8 cellular contexts compared by ENCODE assay signal in the genomic region with DNA sequence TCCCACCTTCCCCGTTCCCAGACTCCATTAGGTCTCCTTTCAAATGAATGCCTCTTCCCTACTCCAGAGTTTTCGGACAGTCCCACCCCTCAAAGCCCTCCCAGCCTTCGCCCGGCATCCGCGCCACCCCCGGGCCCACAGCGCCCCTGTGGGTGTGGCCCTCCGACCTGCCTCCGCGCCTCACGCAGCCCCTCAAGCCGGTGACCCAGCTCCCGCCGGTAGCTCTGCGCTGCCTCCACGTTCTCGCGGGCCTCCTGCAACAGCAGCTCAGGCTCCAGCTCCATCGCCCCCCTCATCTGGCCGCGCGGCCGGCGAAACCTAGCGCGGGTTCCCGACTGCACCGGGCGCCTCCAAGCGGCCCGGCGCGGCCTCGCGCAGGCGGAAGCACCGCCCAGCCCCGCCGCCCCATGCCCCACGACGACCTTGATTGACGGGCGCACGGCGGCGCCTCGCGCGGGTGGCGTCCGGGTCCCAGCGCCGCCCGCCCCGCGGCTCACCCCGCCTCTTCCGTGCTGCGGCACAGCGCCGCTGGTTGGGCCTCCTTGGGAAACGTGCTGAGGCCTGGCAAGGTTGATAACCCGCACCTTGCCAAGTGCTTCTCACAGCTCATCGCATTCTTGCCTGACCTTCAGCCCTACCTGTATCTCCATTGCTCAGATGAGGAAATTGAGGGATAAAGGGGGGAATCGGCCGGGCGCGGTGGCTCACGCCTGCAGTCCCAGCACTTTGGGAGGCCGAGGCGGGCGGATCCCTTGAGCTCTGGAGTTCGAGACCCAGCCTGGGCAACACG. TPM values are rescaled to one million over a fixed set of nuclear protein-coding genes. Genes with fewer than 3 reads are reported as not detected.
A peak's percentile ranks its signal among the peaks of the same experiment; 100 is the strongest.
DNase-seq lines count a peak whose midpoint lies in the region; ATAC-seq and TF ChIP-seq lines count a peak whose summit lies in the region.

A gene with protein sequence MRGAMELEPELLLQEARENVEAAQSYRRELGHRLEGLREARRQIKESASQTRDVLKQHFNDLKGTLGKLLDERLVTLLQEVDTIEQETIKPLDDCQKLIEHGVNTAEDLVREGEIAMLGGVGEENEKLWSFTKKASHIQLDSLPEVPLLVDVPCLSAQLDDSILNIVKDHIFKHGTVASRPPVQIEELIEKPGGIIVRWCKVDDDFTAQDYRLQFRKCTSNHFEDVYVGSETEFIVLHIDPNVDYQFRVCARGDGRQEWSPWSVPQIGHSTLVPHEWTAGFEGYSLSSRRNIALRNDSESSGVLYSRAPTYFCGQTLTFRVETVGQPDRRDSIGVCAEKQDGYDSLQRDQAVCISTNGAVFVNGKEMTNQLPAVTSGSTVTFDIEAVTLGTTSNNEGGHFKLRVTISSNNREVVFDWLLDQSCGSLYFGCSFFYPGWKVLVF (minus strand): TSS at position 337 of the 790 bp plus-strand sequence. CDS start 41 bp downstream, at position 296.

- H3K27ac ChIP-seq in hepatocyte, result peak within 1 kb of the TSS; percentile 87

- no peaks in the 10 kb centered on the region for H3K36me3 ChIP-seq in hepatocyte (replicated peaks; ENCODE audit: insufficient read depth, low read depth)

- peak; percentile 79 for DNase-seq in NCI-H2029 (lab: John Stamatoyannopoulos, UW)
- DNase-seq in T-helper 22 cell (ENCODE audit: low read depth), result peak; percentile 82
- peak; percentile 76 for DNase-seq in astrocyte of the cerebellum (ENCODE audit: low read depth)
- peak; percentile 97 for DNase-seq in hepatocyte (ENCODE audit: low spot score)
- peak; percentile 94 for DNase-seq in retina
- no peak for DNase-seq in cortex of kidney (lab: John Stamatoyannopoulos, UW)

- WGBS in hepatocyte (ENCODE audit: low lambda C conversion rate, missing lambda C conversion rate), result 15% methylated on average over 49 of the region's 75 CpGs

- H3K9me2 ChIP-seq in hepatocyte (replicated peaks; ENCODE audit: insufficient read depth), result no peaks in the 10 kb centered on the region

- H3K9me3 ChIP-seq in hepatocyte (ENCODE audit: low read depth), result no peaks in the 10 kb centered on the region

- peak within 1 kb of the TSS; percentile 98 for H2AFZ ChIP-seq in hepatocyte

- H3K4me3 ChIP-seq in astrocyte of the cerebellum (ENCODE audit: low read depth, low read length) (peak within 1 kb of the TSS; percentile 88), hepatocyte (peak within 1 kb of the TSS; percentile 66)

- peak within 1 kb of the TSS; percentile 86 for H3K4me2 ChIP-seq in hepatocyte

- peaks cover 11% of the 10 kb centered on the region for H3K4me1 ChIP-seq in hepatocyte (ENCODE audit: insufficient read depth)

- in situ Hi-C loops in astrocyte of the cerebellum (cut with HindIII; ENCODE audit: low sequenced_read_pairs), result no loop called here

- peaks cover 42% of the 10 kb centered on the region for H3K79me2 ChIP-seq in hepatocyte

- peak; percentile 81 for TF ChIP-seq POLR2A in GM18505 (IDR thresholded peaks at IDR 0.05; ENCODE audit: borderline replicate concordance, extremely low read depth, insufficient read depth, insufficient read length)

- TF ChIP-seq CTCF in astrocyte of the cerebellum (IDR thresholded peaks at IDR 0.05; ENCODE audit: low read depth, low read length, missing control alignments) (peak; percentile 49), hepatocyte (IDR thresholded peaks at IDR 0.05; ENCODE audit: poor library complexity) (peak; percentile 57)

- no peaks in the 10 kb centered on the region for H4K20me1 ChIP-seq in hepatocyte (ENCODE audit: insufficient read depth, poor library complexity, severe bottlenecking)

- H3K27me3 ChIP-seq in hepatocyte, result no peaks in the 10 kb centered on the region

- ATAC-seq in GM18505 (IDR thresholded peaks at IDR 0.05; ENCODE audit: unreplicated experiment), result peak; percentile 87
- ATAC-seq in HG02981 (IDR thresholded peaks at IDR 0.05; ENCODE audit: unreplicated experiment), result peak; percentile 88

RNA-seq across cellular contexts. Expression of the gene that starts here (rescaled TPM):
- 8.7 and 9.7 TPM in 2 replicates for total RNA-seq in hepatocyte
- polyA plus RNA-seq in hepatocyte, result 6.6 and 8.4 TPM in 2 replicates
